1 cellular context compared by ENCODE assay signal in genomic region chr4:94870151-94870550, GRCh38.
TF ChIP-seq lines count a peak whose summit lies in the region.

No MANE protein-coding gene starts in this region.

TF ChIP-seq in GM23338, 12 proteins besides CTCF, POLR2A, EP300 and RAD21 (continued from another document):
- TF ChIP-seq ZNF462 (CRISPR knock-in tag; IDR thresholded peaks at IDR 0.05) (no peak), ETS1 (IDR thresholded peaks at IDR 0.05) (no peak), REST (IDR thresholded peaks at IDR 0.05; ENCODE audit: unreplicated experiment) (no peak), EZH2 (IDR thresholded peaks at IDR 0.05; ENCODE audit: low read depth, unreplicated experiment) (no peak), NANOG (IDR thresholded peaks at IDR 0.05; ENCODE audit: borderline replicate concordance) (no peak), JUNB (IDR thresholded peaks at IDR 0.05; ENCODE audit: unreplicated experiment) (no peak)
